In genomic region chr9:124355032-124355940, GRCh38 we compare ENCODE assay signal across 1 cellular context.
TF ChIP-seq lines count a peak whose summit lies in the region.

No MANE protein-coding gene starts in this region.

TF ChIP-seq in IMR-90, 13 proteins besides CTCF, POLR2A, EP300 and RAD21:
- TF ChIP-seq MAZ (IDR thresholded peaks at IDR 0.05; ENCODE audit: borderline replicate concordance, low read depth, low read length) (no peak), CHD1 (IDR thresholded peaks at IDR 0.05; ENCODE audit: low read depth, low read length) (no peak), BHLHE40 (IDR thresholded peaks at IDR 0.05; ENCODE audit: low read depth, low read length) (no peak), ELK1 (IDR thresholded peaks at IDR 0.05; ENCODE audit: borderline replicate concordance, low read depth, low read length) (no peak), USF2 (IDR thresholded peaks at IDR 0.05; ENCODE audit: low read depth, low read length) (no peak), MAFK (IDR thresholded peaks at IDR 0.05; ENCODE audit: low read depth, low read length) (no peak)
